8 cellular contexts compared by ENCODE assay signal in the genomic region with DNA sequence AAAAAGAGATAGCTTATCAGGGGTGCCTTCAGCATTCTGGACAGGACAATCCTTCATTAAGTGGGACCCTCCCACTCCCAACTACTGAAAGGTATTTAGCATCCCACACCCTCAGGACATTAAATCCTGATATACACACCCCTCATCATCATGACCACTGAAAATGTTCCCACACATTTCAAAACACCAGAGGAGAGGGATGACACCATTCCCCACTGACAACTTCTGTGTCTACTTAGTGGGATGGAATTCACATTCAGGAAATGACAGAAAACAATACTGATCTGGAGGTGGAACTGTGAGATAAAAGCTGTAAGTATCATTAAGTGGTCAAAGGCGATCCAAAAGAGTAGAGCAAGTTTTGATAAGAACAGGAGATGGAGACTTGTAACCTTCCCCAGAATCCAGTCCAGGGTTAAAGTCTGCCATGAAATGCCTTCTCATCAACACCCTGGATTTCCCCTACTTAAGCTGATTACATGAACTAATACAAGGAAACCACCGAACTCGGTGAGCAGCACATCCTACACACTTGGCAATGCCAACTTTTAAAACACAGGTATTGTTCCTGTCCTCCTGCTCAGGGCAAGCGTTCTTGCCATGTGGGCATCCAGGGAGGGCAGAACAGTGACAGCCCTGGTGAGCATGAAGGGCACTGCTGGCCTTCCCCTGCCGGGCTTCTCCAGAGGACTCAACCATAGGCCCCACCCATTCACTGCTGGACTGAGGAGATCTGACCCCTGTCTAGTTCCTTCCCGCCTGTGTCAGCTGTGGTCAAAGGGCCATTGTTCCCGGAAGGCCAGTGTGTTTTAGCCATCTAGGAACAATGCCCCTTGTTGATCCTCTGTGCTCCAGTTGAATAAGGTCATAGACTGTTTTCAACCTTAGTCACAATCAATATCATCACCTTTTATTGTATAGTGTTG.
DNase-seq lines count a peak whose midpoint lies in the region; ATAC-seq and TF ChIP-seq lines count a peak whose summit lies in the region.

No MANE protein-coding gene starts in this region.

- H3K36me3 ChIP-seq in mucosa of descending colon (ENCODE audit: low read depth), result no peaks in the 10 kb centered on the region

- H3K4me1 ChIP-seq in mucosa of descending colon (ENCODE audit: low read depth), result no peaks in the 10 kb centered on the region

- intact Hi-C loops in mucosa of descending colon (cut with DNase I, micrococcal nuclease), result no loop called here

- H3K9me3 ChIP-seq in mucosa of descending colon, result no peaks in the 10 kb centered on the region

- peak; percentile 41 for ATAC-seq in GM18511 (IDR thresholded peaks at IDR 0.05; ENCODE audit: unreplicated experiment)
- peak; percentile 52 for ATAC-seq in HG02610 (IDR thresholded peaks at IDR 0.05; ENCODE audit: unreplicated experiment)
- peak; percentile 51 for ATAC-seq in mucosa of descending colon
- no peak for ATAC-seq in GM21526 (IDR thresholded peaks at IDR 0.05; ENCODE audit: low FRiP score, unreplicated experiment)

- H3K27ac Mint-ChIP-seq in activated naive CD8-positive, alpha-beta T cell treated with anti-CD3 and anti-CD28 coated beads for 36 hours, result peak overlapping the region; percentile 87

- H3K9me3 Mint-ChIP-seq in activated naive CD8-positive, alpha-beta T cell treated with anti-CD3 and anti-CD28 coated beads for 36 hours, result peaks cover 6% of the 10 kb centered on the region

- no peaks in the 10 kb centered on the region for H3K27me3 Mint-ChIP-seq in activated naive CD8-positive, alpha-beta T cell treated with anti-CD3 and anti-CD28 coated beads for 36 hours

- H3K4me3 ChIP-seq in mucosa of descending colon, result no peak overlapping the region

- TF ChIP-seq CTCF in mucosa of descending colon (IDR thresholded peaks at IDR 0.05), result no peak

- DNase-seq in activated naive CD8-positive, alpha-beta T cell treated with anti-CD3 and anti-CD28 coated beads for 36 hours, result no peak
- no peak for DNase-seq in mucosa of descending colon
- DNase-seq in cerebellar nuclear complex (lab: John Stamatoyannopoulos, UW), result no peak
- no peak for DNase-seq in NCI-H345 (lab: John Stamatoyannopoulos, UW)
- no peak for DNase-seq in OCI-M2 (lab: John Stamatoyannopoulos, UW; ENCODE audit: unreplicated experiment)

- peaks cover 73% of the 10 kb centered on the region for H3K4me1 Mint-ChIP-seq in activated naive CD8-positive, alpha-beta T cell treated with anti-CD3 and anti-CD28 coated beads for 36 hours

- H3K36me3 Mint-ChIP-seq in activated naive CD8-positive, alpha-beta T cell treated with anti-CD3 and anti-CD28 coated beads for 36 hours, result peaks cover 12% of the 10 kb centered on the region

- no peak overlapping the region for H3K4me3 Mint-ChIP-seq in activated naive CD8-positive, alpha-beta T cell treated with anti-CD3 and anti-CD28 coated beads for 36 hours
